1 cellular context compared by ENCODE assay signal in the genomic region with DNA sequence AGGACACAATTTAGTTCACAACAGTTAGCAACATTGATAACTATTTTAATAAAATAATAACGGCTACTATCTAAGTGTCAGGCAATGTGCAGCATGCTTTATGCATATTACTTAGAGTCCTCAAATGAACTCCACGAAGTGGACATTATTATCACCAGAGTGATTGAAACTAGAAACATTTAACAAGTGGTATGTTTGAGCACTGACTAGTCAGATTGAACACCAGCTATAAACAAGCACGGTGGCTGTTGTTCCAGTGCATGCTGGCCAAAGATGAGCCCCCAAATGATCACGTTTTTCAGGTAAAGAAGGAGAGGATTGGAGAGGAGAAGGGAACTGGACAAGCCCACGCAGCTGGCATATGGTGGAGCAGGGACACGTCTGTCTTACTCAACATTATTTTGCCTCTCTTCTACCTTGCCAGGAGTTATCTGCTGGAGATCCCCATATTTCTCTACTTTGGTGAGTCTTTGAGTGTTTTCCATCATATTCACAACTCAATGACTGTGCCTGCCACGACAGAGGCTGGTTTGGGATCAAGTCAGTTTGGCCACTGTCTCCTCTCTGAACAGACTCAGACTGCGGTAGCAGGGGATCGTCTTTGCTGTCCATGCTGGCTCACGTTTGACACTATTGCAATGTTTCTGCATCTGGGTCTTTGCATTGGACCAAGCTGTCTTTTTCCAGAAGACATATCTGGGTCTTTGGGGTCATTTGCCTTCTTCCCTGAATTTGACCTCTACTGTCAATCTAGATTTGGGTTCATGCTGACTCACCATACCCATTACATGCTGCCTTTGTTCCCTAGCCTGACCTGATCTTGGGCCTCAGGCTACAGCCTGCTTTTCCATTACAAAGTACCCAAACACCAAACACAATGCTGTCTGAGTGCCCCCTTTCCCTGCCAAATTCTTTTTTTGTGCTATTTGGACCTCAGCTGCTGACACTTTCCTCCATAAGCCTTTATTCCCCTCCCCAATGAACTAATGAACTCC.
A peak's percentile ranks its signal among the peaks of the same experiment; 100 is the strongest.
TF ChIP-seq lines count a peak whose summit lies in the region.

No MANE protein-coding gene starts in this region.

TF ChIP-seq in K562, 482 proteins besides CTCF, POLR2A, EP300 and RAD21 (continues in another document):
- TF ChIP-seq, protein P1, sequence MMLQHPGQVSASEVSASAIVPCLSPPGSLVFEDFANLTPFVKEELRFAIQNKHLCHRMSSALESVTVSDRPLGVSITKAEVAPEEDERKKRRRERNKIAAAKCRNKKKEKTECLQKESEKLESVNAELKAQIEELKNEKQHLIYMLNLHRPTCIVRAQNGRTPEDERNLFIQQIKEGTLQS (IDR thresholded peaks at IDR 0.05): 0 out of 2 replicates have a peak, but pooled peaks have one; percentile 20
- TF ChIP-seq, protein P1 (CRISPR knock-in tag; conservative IDR thresholded peaks at IDR 0.05): no peak
- peak; percentile 48 for TF ChIP-seq MAFK (IDR thresholded peaks at IDR 0.05; ENCODE audit: low read length)
- TF ChIP-seq, protein P2, sequence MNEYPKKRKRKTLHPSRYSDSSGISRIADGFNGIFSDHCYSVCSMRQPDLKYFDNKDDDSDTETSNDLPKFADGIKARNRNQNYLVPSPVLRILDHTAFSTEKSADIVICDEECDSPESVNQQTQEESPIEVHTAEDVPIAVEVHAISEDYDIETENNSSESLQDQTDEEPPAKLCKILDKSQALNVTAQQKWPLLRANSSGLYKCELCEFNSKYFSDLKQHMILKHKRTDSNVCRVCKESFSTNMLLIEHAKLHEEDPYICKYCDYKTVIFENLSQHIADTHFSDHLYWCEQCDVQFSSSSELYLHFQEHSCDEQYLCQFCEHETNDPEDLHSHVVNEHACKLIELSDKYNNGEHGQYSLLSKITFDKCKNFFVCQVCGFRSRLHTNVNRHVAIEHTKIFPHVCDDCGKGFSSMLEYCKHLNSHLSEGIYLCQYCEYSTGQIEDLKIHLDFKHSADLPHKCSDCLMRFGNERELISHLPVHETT (CRISPR knock-in tag; conservative IDR thresholded peaks at IDR 0.05 in 1 of 2, IDR thresholded peaks at IDR 0.05 in 1 of 2): no peak
- TF ChIP-seq ZNF175 (CRISPR knock-in tag; IDR thresholded peaks at IDR 0.05; ENCODE audit: low read depth): no peak
- TF ChIP-seq, protein P3, sequence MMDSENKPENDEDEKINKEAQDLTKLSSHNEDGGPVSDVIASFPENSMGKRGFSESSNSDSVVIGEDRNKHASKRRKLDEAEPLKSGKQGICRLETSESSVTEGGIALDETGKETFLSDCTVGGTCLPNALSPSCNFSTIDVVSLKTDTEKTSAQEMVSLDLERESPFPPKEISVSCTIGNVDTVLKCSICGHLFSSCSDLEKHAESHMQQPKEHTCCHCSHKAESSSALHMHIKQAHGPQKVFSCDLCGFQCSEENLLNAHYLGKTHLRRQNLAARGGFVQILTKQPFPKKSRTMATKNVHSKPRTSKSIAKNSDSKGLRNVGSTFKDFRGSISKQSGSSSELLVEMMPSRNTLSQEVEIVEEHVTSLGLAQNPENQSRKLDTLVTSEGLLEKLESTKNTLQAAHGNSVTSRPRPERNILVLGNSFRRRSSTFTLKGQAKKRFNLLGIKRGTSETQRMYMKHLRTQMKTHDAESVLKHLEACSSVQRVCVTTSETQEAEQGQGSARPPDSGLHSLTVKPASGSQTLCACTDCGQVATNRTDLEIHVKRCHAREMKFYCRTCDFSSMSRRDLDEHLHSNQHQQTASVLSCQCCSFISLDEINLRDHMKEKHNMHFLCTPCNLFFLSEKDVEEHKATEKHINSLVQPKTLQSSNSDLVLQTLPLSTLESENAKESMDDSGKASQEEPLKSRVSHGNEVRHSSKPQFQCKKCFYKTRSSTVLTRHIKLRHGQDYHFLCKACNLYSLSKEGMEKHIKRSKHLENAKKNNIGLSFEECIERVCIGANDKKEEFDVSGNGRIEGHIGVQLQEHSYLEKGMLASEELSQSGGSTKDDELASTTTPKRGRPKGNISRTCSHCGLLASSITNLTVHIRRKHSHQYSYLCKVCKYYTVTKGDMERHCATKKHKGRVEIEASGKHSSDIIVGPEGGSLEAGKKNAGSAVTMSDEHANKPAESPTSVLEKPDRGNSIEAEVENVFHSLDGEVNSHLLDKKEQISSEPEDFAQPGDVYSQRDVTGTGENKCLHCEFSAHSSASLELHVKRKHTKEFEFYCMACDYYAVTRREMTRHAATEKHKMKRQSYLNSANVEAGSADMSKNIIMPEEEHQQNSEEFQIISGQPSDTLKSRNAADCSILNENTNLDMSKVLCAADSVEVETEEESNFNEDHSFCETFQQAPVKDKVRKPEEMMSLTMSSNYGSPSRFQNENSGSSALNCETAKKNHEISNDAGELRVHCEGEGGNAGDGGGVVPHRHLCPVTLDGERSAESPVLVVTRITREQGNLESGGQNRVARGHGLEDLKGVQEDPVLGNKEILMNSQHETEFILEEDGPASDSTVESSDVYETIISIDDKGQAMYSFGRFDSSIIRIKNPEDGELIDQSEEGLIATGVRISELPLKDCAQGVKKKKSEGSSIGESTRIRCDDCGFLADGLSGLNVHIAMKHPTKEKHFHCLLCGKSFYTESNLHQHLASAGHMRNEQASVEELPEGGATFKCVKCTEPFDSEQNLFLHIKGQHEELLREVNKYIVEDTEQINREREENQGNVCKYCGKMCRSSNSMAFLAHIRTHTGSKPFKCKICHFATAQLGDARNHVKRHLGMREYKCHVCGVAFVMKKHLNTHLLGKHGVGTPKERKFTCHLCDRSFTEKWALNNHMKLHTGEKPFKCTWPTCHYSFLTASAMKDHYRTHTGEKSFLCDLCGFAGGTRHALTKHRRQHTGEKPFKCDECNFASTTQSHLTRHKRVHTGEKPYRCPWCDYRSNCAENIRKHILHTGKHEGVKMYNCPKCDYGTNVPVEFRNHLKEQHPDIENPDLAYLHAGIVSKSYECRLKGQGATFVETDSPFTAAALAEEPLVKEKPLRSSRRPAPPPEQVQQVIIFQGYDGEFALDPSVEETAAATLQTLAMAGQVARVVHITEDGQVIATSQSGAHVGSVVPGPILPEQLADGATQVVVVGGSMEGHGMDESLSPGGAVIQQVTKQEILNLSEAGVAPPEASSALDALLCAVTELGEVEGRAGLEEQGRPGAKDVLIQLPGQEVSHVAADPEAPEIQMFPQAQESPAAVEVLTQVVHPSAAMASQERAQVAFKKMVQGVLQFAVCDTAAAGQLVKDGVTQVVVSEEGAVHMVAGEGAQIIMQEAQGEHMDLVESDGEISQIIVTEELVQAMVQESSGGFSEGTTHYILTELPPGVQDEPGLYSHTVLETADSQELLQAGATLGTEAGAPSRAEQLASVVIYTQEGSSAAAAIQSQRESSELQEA (IDR thresholded peaks at IDR 0.05; ENCODE audit: low read depth): no peak
- no peak for TF ChIP-seq FOXA3 (CRISPR knock-in tag; conservative IDR thresholded peaks at IDR 0.05 in 1 of 2, IDR thresholded peaks at IDR 0.05 in 1 of 2)
- TF ChIP-seq ZNF57 (CRISPR knock-in tag; IDR thresholded peaks at IDR 0.05): no peak
- TF ChIP-seq ZC3H4 (CRISPR knock-in tag; IDR thresholded peaks at IDR 0.05; ENCODE audit: borderline replicate concordance): no peak
- peak; percentile 76 for TF ChIP-seq ZNF316 (IDR thresholded peaks at IDR 0.05)
- TF ChIP-seq MEIS2 (IDR thresholded peaks at IDR 0.05; ENCODE audit: partially characterized antibody): peak; percentile 34
- TF ChIP-seq GABPA (tag; conservative IDR thresholded peaks at IDR 0.05; ENCODE audit: low read depth): no peak
- no peak for TF ChIP-seq MGA (IDR thresholded peaks at IDR 0.05)
- TF ChIP-seq KDM2B (CRISPR knock-in tag; IDR thresholded peaks at IDR 0.05): no peak
- TF ChIP-seq HMBOX1 (IDR thresholded peaks at IDR 0.05): peak; percentile 66; the same call in 1 of the 2 replicates
- TF ChIP-seq ZNF12 (CRISPR knock-in tag; IDR thresholded peaks at IDR 0.05): no peak
- TF ChIP-seq ATF1 (CRISPR knock-in tag; IDR thresholded peaks at IDR 0.05): no peak
- no peak for TF ChIP-seq ATF1 (tag; IDR thresholded peaks at IDR 0.05)
- peak; percentile 39; the same call in 1 of the 2 replicates for TF ChIP-seq JUND (IDR thresholded peaks at IDR 0.05; ENCODE audit: borderline replicate concordance, low read depth, low read length)
- TF ChIP-seq JUND (tag; IDR thresholded peaks at IDR 0.05; ENCODE audit: borderline replicate concordance, low read depth, low read length): peak; percentile 54; the same call in 2 of the 3 replicates
